ENCODE assay signal across 15 cellular contexts in genomic region chr1:70382682-70383081, GRCh38. TPM values are rescaled to one million over a fixed set of nuclear protein-coding genes. Genes with fewer than 3 reads are reported as not detected.
DNase-seq lines count a peak whose midpoint lies in the region; ATAC-seq, FAIRE-seq and TF ChIP-seq lines count a peak whose summit lies in the region.
"Had no signal": no experiment of that assay in that cellular context is flagged by ENCODE, and none has a peak within 500 bp of the region (broad histone marks: within the 10 kb centered on the region; RNA-seq: fewer than 3 reads in every experiment).

No MANE protein-coding gene starts in this region.

- intact Hi-C loops in Calu3 (cut with micrococcal nuclease; ENCODE audit: unreplicated experiment) (no loop called here), colonic mucosa (cut with DNase I) (no loop called here)
- intact Hi-C loops in naive thymus-derived CD4-positive, alpha-beta T cell (cut with micrococcal nuclease) = no loop called here

- peaks cover 10% of the 10 kb centered on the region for H3K4me1 Mint-ChIP-seq in Calu3 (ENCODE audit: low read depth, unreplicated experiment)
- H3K4me1 Mint-ChIP-seq in naive thymus-derived CD4-positive, alpha-beta T cell = no peaks in the 10 kb centered on the region

- H3K9me3 Mint-ChIP-seq in Calu3 (ENCODE audit: low read depth, unreplicated experiment) = no peaks in the 10 kb centered on the region
- H3K9me3 Mint-ChIP-seq in naive thymus-derived CD4-positive, alpha-beta T cell = no peaks in the 10 kb centered on the region
- H3K9me3 Mint-ChIP-seq: dendritic cell treated with granulocyte-macrophage colony-stimulating factor and Interleukin-4, amounts not matched to agents 40 ng/mL and 50 ng/mL, for 4 days had no signal

- no peaks in the 10 kb centered on the region for H3K4me1 ChIP-seq in naive thymus-derived CD4-positive, alpha-beta T cell (ENCODE audit: control insufficient read depth in 2 of 2, insufficient read depth in 2 of 2, low read length in 2 of 2)
- no peaks in the 10 kb centered on the region for H3K4me1 ChIP-seq in colonic mucosa
- H3K4me1 ChIP-seq: parathyroid adenoma had no signal

- no peaks in the 10 kb centered on the region for H3K27me3 ChIP-seq in naive thymus-derived CD4-positive, alpha-beta T cell (ENCODE audit: control insufficient read depth in 2 of 2, insufficient read depth in 2 of 2, low read length in 2 of 2)
- H3K27me3 ChIP-seq in colonic mucosa = no peaks in the 10 kb centered on the region

- H3K36me3 Mint-ChIP-seq in Calu3 (ENCODE audit: insufficient read depth, unreplicated experiment) = no peaks in the 10 kb centered on the region
- H3K36me3 Mint-ChIP-seq in naive thymus-derived CD4-positive, alpha-beta T cell = no peaks in the 10 kb centered on the region
- H3K36me3 Mint-ChIP-seq: activated naive CD8-positive, alpha-beta T cell; CD14-positive monocyte had no signal

- DNase-seq in RCC 7860 (ENCODE audit: low spot score) (no peak), Calu3 (no peak), NCI-H510A (lab: John Stamatoyannopoulos, UW) (no peak), colonic mucosa (no peak)
- no peak for DNase-seq in naive thymus-derived CD4-positive, alpha-beta T cell
- DNase-seq: activated CD4-positive, alpha-beta T cell treated with anti-CD3 and anti-CD28 coated beads for 48 hours; NCI-H1694 had no signal

- POLR2A ChIA-PET in naive thymus-derived CD4-positive, alpha-beta T cell (lab: Charles Lee) = interaction anchor here (1.0 kb wide), 1 partner anchor 162 kb away, joined by 4 read pairs; the partner anchor contains the start of gene SRSF11

- TF ChIP-seq CTCF in Calu3 (IDR thresholded peaks at IDR 0.05; ENCODE audit: unreplicated experiment) = no peak
- TF ChIP-seq CTCF in colonic mucosa (IDR thresholded peaks at IDR 0.05) = no peak

- H3K9ac ChIP-seq in colonic mucosa (ENCODE audit: low read depth in 2 of 2, low read length in 2 of 2) = no peak overlapping the region
- H3K9ac ChIP-seq: parathyroid adenoma had no signal

- peak; percentile 78 for ATAC-seq in GM18870 (IDR thresholded peaks at IDR 0.05; ENCODE audit: unreplicated experiment)
- peak; percentile 82 for ATAC-seq in GM21576 (IDR thresholded peaks at IDR 0.05; ENCODE audit: unreplicated experiment)
- ATAC-seq in HG03139 (IDR thresholded peaks at IDR 0.05; ENCODE audit: unreplicated experiment) = peak; percentile 90
- ATAC-seq in naive thymus-derived CD4-positive, alpha-beta T cell = no peak

- H3K27me3 Mint-ChIP-seq in Calu3 (ENCODE audit: unreplicated experiment) = no peaks in the 10 kb centered on the region
- peaks cover 0 to 8% (median 0%) of the 10 kb centered on the region in 5 donors for H3K27me3 Mint-ChIP-seq in naive thymus-derived CD4-positive, alpha-beta T cell
- H3K27me3 Mint-ChIP-seq: dendritic cell treated with granulocyte-macrophage colony-stimulating factor and Interleukin-4, amounts not matched to agents 40 ng/mL and 50 ng/mL, for 4 days had no signal

- H3K27ac ChIP-seq in naive thymus-derived CD4-positive, alpha-beta T cell (ENCODE audit: low read depth, low read length) = no peak overlapping the region
- H3K27ac ChIP-seq in colonic mucosa = no peak overlapping the region
- H3K27ac ChIP-seq: parathyroid adenoma, thoracic aorta had no signal

- FAIRE-seq in RCC 7860 (lab: Jason Lieb, UNC) = peak; percentile 60

- no TSS peak for BruUV-seq in Calu3 (replicated peaks; lab: Mats Ljungman, UMichigan)

- CTCF ChIA-PET in Calu3 (lab: Charles Lee) = no interaction called here
- CTCF ChIA-PET in naive thymus-derived CD4-positive, alpha-beta T cell (lab: Charles Lee) = no interaction called here

- H3K9me3 ChIP-seq in naive thymus-derived CD4-positive, alpha-beta T cell (ENCODE audit: control insufficient read depth in 2 of 3, low read length in 3 of 3) = no peaks in the 10 kb centered on the region
- H3K9me3 ChIP-seq in colonic mucosa = no peaks in the 10 kb centered on the region
- H3K9me3 ChIP-seq: thoracic aorta had no signal

- H3K36me3 ChIP-seq in naive thymus-derived CD4-positive, alpha-beta T cell (ENCODE audit: control insufficient read depth in 2 of 3, insufficient read depth in 3 of 3, low read length in 3 of 3) = no peaks in the 10 kb centered on the region
- no peaks in the 10 kb centered on the region for H3K36me3 ChIP-seq in colonic mucosa
- H3K36me3 ChIP-seq: thoracic aorta had no signal

- no peak overlapping the region for H3K4me3 ChIP-seq in naive thymus-derived CD4-positive, alpha-beta T cell (ENCODE audit: low read length)
- no peak overlapping the region for H3K4me3 ChIP-seq in colonic mucosa
- H3K4me3 ChIP-seq: thoracic aorta had no signal

- H3K27ac Mint-ChIP-seq in Calu3 (ENCODE audit: unreplicated experiment) = no peak overlapping the region
- H3K27ac Mint-ChIP-seq in naive thymus-derived CD4-positive, alpha-beta T cell = no peak overlapping the region
- H3K27ac Mint-ChIP-seq: activated naive CD8-positive, alpha-beta T cell; CD14-positive monocyte; dendritic cell treated with granulocyte-macrophage colony-stimulating factor and Interleukin-4, amounts not matched to agents 40 ng/mL and 50 ng/mL, for 4 days had no signal

- no peak overlapping the region for H3K4me3 Mint-ChIP-seq in Calu3 (ENCODE audit: low read depth, unreplicated experiment)
- no peak overlapping the region for H3K4me3 Mint-ChIP-seq in naive thymus-derived CD4-positive, alpha-beta T cell
- H3K4me3 Mint-ChIP-seq: activated naive CD8-positive, alpha-beta T cell; CD14-positive monocyte; dendritic cell treated with granulocyte-macrophage colony-stimulating factor and Interleukin-4, amounts not matched to agents 40 ng/mL and 50 ng/mL, for 4 days had no signal

RNA-seq across cellular contexts. Expression of gene ANKRD13C, which starts 28.2 kb away (rescaled TPM):
- total RNA-seq in Calu3 (2022) (24.6 and 25.2 TPM in 2 replicates), colonic mucosa (10 to 100 TPM; 22.0 to 23.8 TPM)
- 10 to 100 TPM; 23.8 to 31.4 (median 28.1) TPM for total RNA-seq in naive thymus-derived CD4-positive, alpha-beta T cell
- 10 to 100 TPM; 13.2 to 19.1 TPM for polyA plus RNA-seq in naive thymus-derived CD4-positive, alpha-beta T cell

RNA-seq across cellular contexts. Expression of gene CTH, which starts 28.4 kb away (rescaled TPM):
- total RNA-seq in Calu3 (2022) = 15.5 and 15.9 TPM in 2 replicates
- total RNA-seq in naive thymus-derived CD4-positive, alpha-beta T cell = 1 to 10 TPM; 2.6 to 7.1 (median 5.1) TPM
- 1 to 10 TPM; 2.8 to 3.5 TPM for polyA plus RNA-seq in naive thymus-derived CD4-positive, alpha-beta T cell
- 10 to 100 TPM; 10.7 to 16.6 TPM for total RNA-seq in colonic mucosa
